ENCODE assay signal across 8 cellular contexts in the genomic region with DNA sequence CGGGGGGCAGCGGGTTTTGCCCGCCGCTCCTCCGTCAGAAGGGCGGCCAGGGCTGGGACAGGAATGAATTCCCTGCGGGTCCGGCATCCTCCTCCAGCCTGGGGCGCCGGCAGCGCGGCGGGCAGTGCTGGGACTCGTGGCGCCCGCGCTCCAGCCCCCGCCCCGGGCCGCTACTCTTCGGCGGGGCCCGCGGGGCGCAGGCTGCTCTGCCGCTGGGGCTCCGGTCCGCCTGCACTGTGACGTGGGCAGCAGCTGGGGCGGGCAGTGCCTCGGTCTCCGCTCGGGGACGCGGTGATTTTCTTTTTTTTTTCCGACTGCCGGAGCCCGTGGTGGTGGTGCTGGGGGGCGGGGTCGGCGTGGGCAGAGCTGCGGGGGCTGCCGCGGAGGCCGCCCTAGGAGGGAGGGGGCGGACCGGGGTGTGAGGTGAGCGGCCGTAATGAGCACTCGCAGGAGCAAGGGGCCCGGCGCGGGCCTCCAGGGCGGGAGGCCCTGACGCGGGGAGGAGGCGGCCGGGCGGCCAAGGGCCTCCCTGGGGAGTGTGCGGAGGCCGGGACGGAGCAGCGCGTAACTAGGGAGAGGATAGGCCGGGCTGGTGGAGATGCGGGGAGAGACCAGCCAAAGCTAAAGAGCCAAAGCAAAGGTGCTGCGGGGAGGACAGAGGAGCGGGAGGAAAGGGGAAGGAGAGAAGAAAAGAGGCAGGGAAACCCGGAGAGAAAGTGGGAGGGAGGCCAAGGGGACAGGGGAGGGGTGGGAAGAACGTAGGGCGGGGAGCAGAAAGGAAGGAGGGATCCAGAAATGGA.
DNase-seq lines count a peak whose midpoint lies in the region; ATAC-seq and TF ChIP-seq lines count a peak whose summit lies in the region.

No MANE protein-coding gene starts in this region.

- CTCF ChIA-PET in AG04450 (lab: Charles Lee) = interaction anchor here (0.6 to 4.3 kb wide), 5 partner anchors 72 to 982 kb away, joined by 3 to 51 read pairs (median 6); no protein-coding TSS in a partner anchor
- CTCF ChIA-PET in activated CD8-positive, alpha-beta memory T cell treated with anti-CD3 and anti-CD28 coated beads, Interleukin-2, amount 10 ng/mL, durations not matched to agents 7 days and 5 days (lab: Charles Lee) = interaction anchor here (1.0 to 2.6 kb wide), 6 partner anchors 10 to 138 kb away, joined by 3 to 14 read pairs (median 4); a partner anchor contains a TSS

- peak overlapping the region; percentile 59 for H3K4me3 Mint-ChIP-seq in activated CD8-positive, alpha-beta memory T cell treated with anti-CD3 and anti-CD28 coated beads, Interleukin-2, amount 10 ng/mL, durations not matched to agents 7 days and 5 days

- H3K4me1 ChIP-seq in GM23248 (ENCODE audit: insufficient read depth) = peaks cover 22% of the 10 kb centered on the region
- H3K4me1 ChIP-seq in endocrine pancreas (ENCODE audit: control insufficient read depth, insufficient read depth, low read length) = peaks cover 5% of the 10 kb centered on the region
- peaks cover 0 to 4% of the 10 kb centered on the region in 2 donors for H3K4me1 ChIP-seq in lung (ENCODE audit: control insufficient read depth in 2 of 2, insufficient read depth in 2 of 2, low read length in 2 of 2)

- H3K4me3 ChIP-seq in AG04450 (ENCODE audit: low read depth, low read length) = peak overlapping the region; percentile 71
- H3K4me3 ChIP-seq in GM23248 = peak overlapping the region; percentile 74
- peak overlapping the region; percentile 56 for H3K4me3 ChIP-seq in endocrine pancreas (ENCODE audit: control insufficient read depth, insufficient read depth, low read length)
- H3K4me3 ChIP-seq in lung = peak overlapping the region; percentile 59

- WGBS in GM23248 (ENCODE audit: low coverage in 1 of 2, low lambda C conversion rate in 2 of 2, missing lambda C conversion rate in 2 of 2), 2 experiments = 0 to 2% methylated on average over 32 to 53 of the region's 71 CpGs
- WGBS in lung, 2 donors = 0 to 1% methylated on average over 60 to 71 of the region's 71 CpGs

- peak overlapping the region; percentile 94 for H3K27ac ChIP-seq in AG04450 (ENCODE audit: low read depth, low read length)
- peak overlapping the region; percentile 88 for H3K27ac ChIP-seq in GM23248
- peak overlapping the region; percentile 94 for H3K27ac ChIP-seq in lung (ENCODE audit: low read depth in 1 of 2, low read length in 1 of 2)

- H3K27me3 Mint-ChIP-seq in activated CD8-positive, alpha-beta memory T cell treated with anti-CD3 and anti-CD28 coated beads, Interleukin-2, amount 10 ng/mL, durations not matched to agents 7 days and 5 days = peaks cover 50% of the 10 kb centered on the region

- no peaks in the 10 kb centered on the region for H3K79me2 ChIP-seq in GM23248 (ENCODE audit: insufficient read depth)

- peak; percentile 77 for ATAC-seq in activated CD8-positive, alpha-beta memory T cell treated with anti-CD3 and anti-CD28 coated beads, Interleukin-2, amount 10 ng/mL, durations not matched to agents 7 days and 5 days
- ATAC-seq in lung (ENCODE audit: insufficient read depth, low FRiP score) = peak; percentile 68

- H3K4me1 Mint-ChIP-seq in activated CD8-positive, alpha-beta memory T cell treated with anti-CD3 and anti-CD28 coated beads, Interleukin-2, amount 10 ng/mL, durations not matched to agents 7 days and 5 days = peaks cover 20% of the 10 kb centered on the region

- H4K20me1 ChIP-seq in GM23248 (ENCODE audit: insufficient read depth) = no peaks in the 10 kb centered on the region

- peak overlapping the region; percentile 92 for H3K4me2 ChIP-seq in GM23248 (ENCODE audit: unreplicated experiment)

- H3K9me3 ChIP-seq in AG04450 (ENCODE audit: control insufficient read depth, insufficient read depth, low read length) (no peaks in the 10 kb centered on the region), GM23248 (ENCODE audit: low read depth) (no peaks in the 10 kb centered on the region), endocrine pancreas (ENCODE audit: control insufficient read depth, low read length) (no peaks in the 10 kb centered on the region), lung (ENCODE audit: control insufficient read depth in 2 of 2, insufficient read depth in 1 of 2, low read length in 1 of 2) (no peaks in the 10 kb centered on the region)

- H3K9me3 Mint-ChIP-seq in activated CD8-positive, alpha-beta memory T cell treated with anti-CD3 and anti-CD28 coated beads, Interleukin-2, amount 10 ng/mL, durations not matched to agents 7 days and 5 days (ENCODE audit: low read depth) = no peaks in the 10 kb centered on the region

- DNase-seq in AG04450 (ENCODE audit: low read depth, low spot score) (peak; percentile 49), GM23248 (peak; percentile 90), NCI-H345 treated with DMSO at 0.1 percent for 48 hours (lab: John Stamatoyannopoulos, UW; ENCODE audit: unreplicated experiment) (peak; percentile 53), lung (ENCODE audit: low spot score) (peak; percentile 69), NK-92 (lab: John Stamatoyannopoulos, UW; ENCODE audit: unreplicated experiment) (no peak)
- no peak for DNase-seq in activated CD8-positive, alpha-beta memory T cell treated with anti-CD3 and anti-CD28 coated beads, Interleukin-2, amount 10 ng/mL, durations not matched to agents 7 days and 5 days
- DNase-seq in stimulated activated CD8-positive, alpha-beta memory T cell treated with anti-CD3 and anti-CD28 coated beads, Interleukin-15, amount 100 ng/mL, for 4 hours (ENCODE audit: low read depth in 2 of 2) = peak; percentile 29 to 34

- no peak overlapping the region for H3K27ac Mint-ChIP-seq in activated CD8-positive, alpha-beta memory T cell treated with anti-CD3 and anti-CD28 coated beads, Interleukin-2, amount 10 ng/mL, durations not matched to agents 7 days and 5 days

- peak overlapping the region; percentile 94 for H3K9ac ChIP-seq in GM23248
- H3K9ac ChIP-seq in endocrine pancreas (ENCODE audit: control insufficient read depth, insufficient read depth, low read length) = peak overlapping the region; percentile 91

- H3K36me3 Mint-ChIP-seq in activated CD8-positive, alpha-beta memory T cell treated with anti-CD3 and anti-CD28 coated beads, Interleukin-2, amount 10 ng/mL, durations not matched to agents 7 days and 5 days = no peaks in the 10 kb centered on the region

- peak overlapping the region; percentile 85 for H2AFZ ChIP-seq in GM23248

- in situ Hi-C loops in GM23248 (cut with MboI) = loop anchor here (10.0 kb wide), 1 partner anchor 854 kb away; no protein-coding TSS in a partner anchor

- no peaks in the 10 kb centered on the region for H3K27me3 ChIP-seq in AG04450 (ENCODE audit: control insufficient read depth, insufficient read depth, low read length)
- no peaks in the 10 kb centered on the region for H3K27me3 ChIP-seq in GM23248 (replicated peaks; ENCODE audit: insufficient read depth)
- no peaks in the 10 kb centered on the region for H3K27me3 ChIP-seq in endocrine pancreas (ENCODE audit: control insufficient read depth, insufficient read depth, low read length)
- H3K27me3 ChIP-seq in lung (ENCODE audit: control insufficient read depth, insufficient read depth) = no peaks in the 10 kb centered on the region

- H3F3A ChIP-seq in GM23248 (ENCODE audit: insufficient read depth) = peaks cover 27% of the 10 kb centered on the region

- no peak for TF ChIP-seq CTCF in AG04450 (IDR thresholded peaks at IDR 0.05; ENCODE audit: low read depth, low read length)
- TF ChIP-seq CTCF in lung (IDR thresholded peaks at IDR 0.05; ENCODE audit: control extremely low read depth, extremely low read depth) = no peak

- H3K36me3 ChIP-seq in GM23248 (ENCODE audit: low read depth) (no peaks in the 10 kb centered on the region), endocrine pancreas (ENCODE audit: control insufficient read depth, insufficient read depth, low read length) (no peaks in the 10 kb centered on the region), lung (ENCODE audit: control insufficient read depth in 2 of 2, insufficient read depth in 2 of 2, low read length in 2 of 2) (no peaks in the 10 kb centered on the region)

- H3K9me2 ChIP-seq in GM23248 (ENCODE audit: insufficient read depth) = no peaks in the 10 kb centered on the region

- POLR2A ChIA-PET in AG04450 (lab: Yijun Ruan, JAX) = interaction anchor here (0.6 to 3.3 kb wide), 11 partner anchors 8 to 1545 kb away, joined by 3 to 64 read pairs (median 3); a partner anchor contains a TSS

Comparison
In these comparisons a context has a peak if more than half of its experiments do, and no peak if none do; other contexts are left out.
1. DNase-seq: peak in AG04450 (single experiment), GM23248 (single experiment), NCI-H345 treated with DMSO at 0.1 percent for 48 hours (single experiment), lung (single experiment) and stimulated activated CD8-positive, alpha-beta memory T cell treated with anti-CD3 and anti-CD28 coated beads, Interleukin-15, amount 100 ng/mL, for 4 hours (2 of 2); none in activated CD8-positive, alpha-beta memory T cell treated with anti-CD3 and anti-CD28 coated beads, Interleukin-2, amount 10 ng/mL, durations not matched to agents 7 days and 5 days (single experiment) and NK-92 (single experiment).
2. Peak in every context shown above with its lines, with median percentiles within 50 percentile points of each other: H3K27ac ChIP-seq and H3K4me3 ChIP-seq.